Comparison of ENCODE assay signal across 1 cellular context in genomic region chr2:111122631-111123421, GRCh38.
TF ChIP-seq lines count a peak whose summit lies in the region.

No MANE protein-coding gene starts in this region.

TF ChIP-seq in HEK293, 187 proteins besides CTCF, POLR2A, EP300 and RAD21 (continued from another document):
- TF ChIP-seq ZBTB21 (tag by site-specific recombination; IDR thresholded peaks at IDR 0.05), result peak; percentile 67; the same call in 1 of the 2 replicates
- TF ChIP-seq ZNF223 (tag by site-specific recombination; IDR thresholded peaks at IDR 0.05), result no peak
- peak; percentile 18; the same call in 1 of the 2 replicates for TF ChIP-seq SP3 (tag by site-specific recombination; IDR thresholded peaks at IDR 0.05)
- no peak for TF ChIP-seq ZNF416 (tag by site-specific recombination; IDR thresholded peaks at IDR 0.05)
- TF ChIP-seq SP7 (tag by site-specific recombination; IDR thresholded peaks at IDR 0.05), result peak; percentile 50
- peak; percentile 29; the same call in 1 of the 2 replicates for TF ChIP-seq ZBTB8A (tag by site-specific recombination; IDR thresholded peaks at IDR 0.05)
- TF ChIP-seq ZNF629 (tag by site-specific recombination; IDR thresholded peaks at IDR 0.05), result peak; percentile 81
- 0 out of 2 replicates have a peak, but pooled peaks have one; percentile 32 for TF ChIP-seq ZNF692 (tag by site-specific recombination; IDR thresholded peaks at IDR 0.05)
- peak; percentile 26; the same call in 1 of the 2 replicates for TF ChIP-seq PATZ1 (tag by site-specific recombination; IDR thresholded peaks at IDR 0.05)
- no peak for TF ChIP-seq ZNF48 (tag by site-specific recombination; IDR thresholded peaks at IDR 0.05)
- peak; percentile 91 for TF ChIP-seq ZNF600 (tag by site-specific recombination; IDR thresholded peaks at IDR 0.05)
- no peak for TF ChIP-seq ZNF391 (tag by site-specific recombination; IDR thresholded peaks at IDR 0.05; ENCODE audit: borderline replicate concordance, low read depth)
- peak; percentile 46; the same call in 1 of the 2 replicates for TF ChIP-seq ZNF501 (tag by site-specific recombination; IDR thresholded peaks at IDR 0.05)
- peak; percentile 76 for TF ChIP-seq ZSCAN30 (tag by site-specific recombination; IDR thresholded peaks at IDR 0.05)
- TF ChIP-seq ZBTB6 (tag by site-specific recombination; IDR thresholded peaks at IDR 0.05), result 0 out of 2 replicates have a peak, but pooled peaks have one; percentile 49
- TF ChIP-seq SP2 (tag by site-specific recombination; IDR thresholded peaks at IDR 0.05), result peak; percentile 54
- peak; percentile 66 for TF ChIP-seq ZBTB20 (tag by site-specific recombination; IDR thresholded peaks at IDR 0.05)
- no peak for TF ChIP-seq ZBTB7A (tag by site-specific recombination; IDR thresholded peaks at IDR 0.05; ENCODE audit: low read depth)
- TF ChIP-seq ZXDB (tag by site-specific recombination; IDR thresholded peaks at IDR 0.05), result peak; percentile 41; the same call in 1 of the 2 replicates
- TF ChIP-seq ZNF449 (tag by site-specific recombination; IDR thresholded peaks at IDR 0.05), result peak; percentile 88
- peak; percentile 45; the same call in 1 of the 2 replicates for TF ChIP-seq ZBTB48 (tag by site-specific recombination; IDR thresholded peaks at IDR 0.05)
- no peak for TF ChIP-seq ZNF426 (tag by site-specific recombination; IDR thresholded peaks at IDR 0.05)
- TF ChIP-seq ZNF366 (tag by site-specific recombination; conservative IDR thresholded peaks at IDR 0.05), result peak; percentile 44; the same call in 1 of the 2 replicates
- peak; percentile 89 for TF ChIP-seq ZBTB17 (tag by site-specific recombination; IDR thresholded peaks at IDR 0.05)
- no peak for TF ChIP-seq RBAK (tag by site-specific recombination; IDR thresholded peaks at IDR 0.05)
- no peak for TF ChIP-seq ZNF175 (tag by site-specific recombination; IDR thresholded peaks at IDR 0.05)
- TF ChIP-seq ZBTB26 (tag by site-specific recombination; optimal IDR thresholded peaks at IDR 0.05), result peak; percentile 74
- TF ChIP-seq KLF8 (tag by site-specific recombination; IDR thresholded peaks at IDR 0.05), result peak; percentile 29; the same call in 1 of the 2 replicates
- peak; percentile 26; the same call in 1 of the 2 replicates for TF ChIP-seq ZNF335 (tag by site-specific recombination; conservative IDR thresholded peaks at IDR 0.05)
- TF ChIP-seq ZEB2 (tag by site-specific recombination; IDR thresholded peaks at IDR 0.05), result peak; percentile 81
